ENCODE assay signal across 1 cellular context in genomic region chr4:150584198-150584593, GRCh38.
TF ChIP-seq lines count a peak whose summit lies in the region.

No MANE protein-coding gene starts in this region.

TF ChIP-seq in WTC11, 78 proteins besides CTCF, POLR2A, EP300 and RAD21 (continued from another document):
- TF ChIP-seq ZNF281 (CRISPR knock-in tag; IDR thresholded peaks at IDR 0.05), result no peak
- no peak for TF ChIP-seq FOXJ3 (CRISPR knock-in tag; IDR thresholded peaks at IDR 0.05; ENCODE audit: borderline replicate concordance)
- no peak for TF ChIP-seq ZNF317 (CRISPR knock-in tag; IDR thresholded peaks at IDR 0.05; ENCODE audit: borderline replicate concordance, low read depth)
- no peak for TF ChIP-seq TCF7 (CRISPR knock-in tag; IDR thresholded peaks at IDR 0.05; ENCODE audit: low read depth)
- no peak for TF ChIP-seq IRF1 (CRISPR knock-in tag; IDR thresholded peaks at IDR 0.05)
- no peak for TF ChIP-seq ZSCAN18 (CRISPR knock-in tag; IDR thresholded peaks at IDR 0.05)
- no peak for TF ChIP-seq PRDM15 (CRISPR knock-in tag; IDR thresholded peaks at IDR 0.05)
- no peak for TF ChIP-seq ZNF423 (CRISPR knock-in tag; IDR thresholded peaks at IDR 0.05)
- no peak for TF ChIP-seq ESRRA (CRISPR knock-in tag; IDR thresholded peaks at IDR 0.05; ENCODE audit: borderline replicate concordance)
- TF ChIP-seq JUN (CRISPR knock-in tag; IDR thresholded peaks at IDR 0.05), result no peak
- TF ChIP-seq TP53 (CRISPR knock-in tag; IDR thresholded peaks at IDR 0.05), result no peak
- no peak for TF ChIP-seq E2F4 (CRISPR knock-in tag; IDR thresholded peaks at IDR 0.05; ENCODE audit: borderline replicate concordance, low read depth)
- no peak for TF ChIP-seq PREB (CRISPR knock-in tag; IDR thresholded peaks at IDR 0.05; ENCODE audit: borderline replicate concordance)
- no peak for TF ChIP-seq ZBTB43 (CRISPR knock-in tag; IDR thresholded peaks at IDR 0.05)
